8 cellular contexts compared by ENCODE assay signal in the genomic region with DNA sequence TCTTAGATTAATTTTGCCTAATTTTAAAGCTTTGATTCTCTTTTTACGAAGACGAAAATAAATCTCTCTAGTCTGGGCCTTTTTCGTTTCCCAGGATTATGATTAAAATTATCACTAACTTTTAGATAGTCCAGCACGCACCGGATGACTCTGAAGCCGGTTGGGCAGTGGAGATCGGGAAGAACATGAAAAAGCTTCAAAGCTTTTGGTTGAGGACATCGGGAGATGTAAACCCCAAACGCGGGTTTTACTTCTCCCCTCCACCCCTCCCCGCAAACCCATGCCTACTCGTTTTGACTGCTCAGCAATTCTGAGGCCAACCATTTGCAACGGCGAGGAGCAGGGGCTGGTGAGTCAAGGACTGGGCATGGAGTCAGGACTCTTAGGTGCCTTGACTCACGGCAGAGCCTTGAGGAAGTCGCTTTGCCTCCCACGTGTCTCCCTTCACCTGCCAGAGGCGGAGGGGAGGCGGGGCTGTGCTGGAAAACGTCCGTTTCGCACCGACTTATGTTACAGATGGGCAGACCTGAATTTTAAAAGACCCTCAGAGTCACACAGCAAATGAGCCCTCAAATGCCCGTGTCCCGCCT. TPM values are rescaled to one million over a fixed set of nuclear protein-coding genes. Genes with fewer than 3 reads are reported as not detected.
DNase-seq lines count a peak whose midpoint lies in the region; ATAC-seq and TF ChIP-seq lines count a peak whose summit lies in the region.

No MANE protein-coding gene starts in this region.

- H3K27me3 Mint-ChIP-seq in chondrocyte (ENCODE audit: low read depth) = no peaks in the 10 kb centered on the region

- no peaks in the 10 kb centered on the region for H3K36me3 Mint-ChIP-seq in chondrocyte (ENCODE audit: low read depth)

- H3K27ac Mint-ChIP-seq in chondrocyte (ENCODE audit: unreplicated experiment) = peak overlapping the region; percentile 94

- no peaks in the 10 kb centered on the region for H3K9me3 Mint-ChIP-seq in chondrocyte (ENCODE audit: low read depth)

- H3K27me3 ChIP-seq in layer of hippocampus (ENCODE audit: control insufficient read depth, insufficient read depth, low read length) = no peaks in the 10 kb centered on the region

- DNase-seq in 8988T (peak; percentile 69), NCI-H146 (lab: John Stamatoyannopoulos, UW) (peak; percentile 71), chondrocyte (ENCODE audit: low spot score) (no peak), hippocampal formation (lab: John Stamatoyannopoulos, UW) (no peak)
- DNase-seq in stimulated activated CD4-positive, alpha-beta T cell treated with anti-CD3 and anti-CD28 coated beads, Interleukin-1b, Interleukin-23, amount 100 ng/mL, for 4 hours (ENCODE audit: low read depth in 2 of 2) = peak; percentile 44 to 59

- ATAC-seq in GM18505 (IDR thresholded peaks at IDR 0.05; ENCODE audit: unreplicated experiment) = peak; percentile 12
- peak; percentile 61 to 65 for ATAC-seq in activated CD4-positive, CD25-positive, alpha-beta regulatory T cell treated with anti-CD3 and anti-CD28 coated beads, Interleukin-2, amount 50 U/mL, for 24 hours

- peak overlapping the region; percentile 83 for H3K4me3 Mint-ChIP-seq in chondrocyte (ENCODE audit: unreplicated experiment)

- no peak for TF ChIP-seq CTCF in chondrocyte (IDR thresholded peaks at IDR 0.05)

- no peak for TF ChIP-seq POLR2A in GM18505 (IDR thresholded peaks at IDR 0.05; ENCODE audit: borderline replicate concordance, extremely low read depth, insufficient read depth, insufficient read length)

- peaks cover 55% of the 10 kb centered on the region for H3K4me1 Mint-ChIP-seq in chondrocyte (ENCODE audit: low read depth)

- H3K27ac ChIP-seq in layer of hippocampus (ENCODE audit: low read depth, low read length) = peak overlapping the region; percentile 71

RNA-seq across cellular contexts. Expression of gene DUSP14, which starts 1.0 kb away (rescaled TPM):
- total RNA-seq in chondrocyte = 33.6 to 37.3 TPM (median 34.7 TPM) in 3 replicates

Comparison
In these comparisons a context has a peak if more than half of its experiments do, and no peak if none do; other contexts are left out.
1. DNase-seq: peak in 8988T (single experiment), NCI-H146 (single experiment) and stimulated activated CD4-positive, alpha-beta T cell treated with anti-CD3 and anti-CD28 coated beads, Interleukin-1b, Interleukin-23, amount 100 ng/mL, for 4 hours (2 of 2); none in chondrocyte (single experiment) and hippocampal formation (0 of 2).